Comparison of ENCODE assay signal across 12 cellular contexts in the genomic region with DNA sequence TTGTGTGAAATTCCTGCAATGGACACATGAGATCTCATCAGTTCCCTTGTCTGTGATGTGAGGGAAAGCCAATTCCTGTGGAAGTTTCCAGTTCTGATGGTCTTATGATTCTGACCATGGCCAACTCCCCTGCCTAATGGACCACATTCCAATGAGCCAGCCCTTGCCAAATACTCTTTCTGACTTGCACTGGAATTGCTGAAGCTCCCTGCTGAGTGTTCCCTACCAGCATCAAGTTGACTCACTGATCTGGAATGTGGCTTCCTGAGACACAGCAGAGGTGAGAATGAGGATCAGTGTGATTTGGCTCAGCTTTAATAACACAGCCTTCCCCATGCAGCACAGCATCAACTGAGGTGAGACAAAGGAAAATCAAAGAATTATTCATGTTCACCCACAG.
DNase-seq lines count a peak whose midpoint lies in the region; ATAC-seq, FAIRE-seq and TF ChIP-seq lines count a peak whose summit lies in the region.
"Had no signal": no experiment of that assay in that cellular context is flagged by ENCODE, and none has a peak within 500 bp of the region (broad histone marks: within the 10 kb centered on the region; RNA-seq: fewer than 3 reads in every experiment).

No MANE protein-coding gene starts in this region.

- ATAC-seq in upper lobe of left lung (ENCODE audit: low FRiP score in 2 of 2), result no peak
- no peak for ATAC-seq in activated naive CD4-positive, alpha-beta T cell treated with anti-CD3 and anti-CD28 coated beads, Interleukin-2, amount 50 U/mL, for 72 hours
- ATAC-seq: stimulated activated naive B cell treated with anti-CD40 and anti-IgM and Interleukin-4, amounts not matched to agents 10 μg/mL and 1 μg/mL and 100 μg/mL, for 72 hours had no signal

- no peak overlapping the region for H3K4me2 ChIP-seq in endothelial cell of umbilical vein (ENCODE audit: insufficient read depth, low read length)

- no peak overlapping the region for H3K9ac ChIP-seq in endothelial cell of umbilical vein (replicated peaks; ENCODE audit: extremely low read depth, insufficient read depth, low read length)

- peaks cover 13 to 33% of the 10 kb centered on the region in 2 donors for H3K9me3 Mint-ChIP-seq in activated naive CD4-positive, alpha-beta T cell treated with anti-CD3 and anti-CD28 coated beads, Interleukin-2, amount 50 U/mL, for 72 hours

- H4K20me1 ChIP-seq in endothelial cell of umbilical vein (replicated peaks; ENCODE audit: control insufficient read depth, extremely low read depth, insufficient read depth, low read length), result no peaks in the 10 kb centered on the region

- no peaks in the 10 kb centered on the region for H3K36me3 ChIP-seq in endothelial cell of umbilical vein (ENCODE audit: control insufficient read depth in 2 of 2, extremely low read depth in 1 of 2, insufficient read depth in 2 of 2, low read length in 2 of 2)
- H3K36me3 ChIP-seq in mesodermal cell (ENCODE audit: control insufficient read depth, insufficient read depth, low read length), result no peaks in the 10 kb centered on the region
- H3K36me3 ChIP-seq in upper lobe of left lung, result no peaks in the 10 kb centered on the region

- CTCF ChIA-PET in endothelial cell of umbilical vein (lab: Charles Lee), result interaction anchor here (0.8 to 6.6 kb wide), 21 partner anchors 10 to 359 kb away, joined by 3 to 83 read pairs (median 4); no protein-coding TSS in a partner anchor

- intact Hi-C loops in endothelial cell of umbilical vein (cut with micrococcal nuclease), result loop anchor here (1.0 to 5.0 kb wide), 4 partner anchors 93 to 358 kb away; no protein-coding TSS in a partner anchor

- no peak overlapping the region for H3K27ac ChIP-seq in endothelial cell of umbilical vein (ENCODE audit: insufficient read depth, low read depth, low read length)
- peak overlapping the region; percentile 36 for H3K27ac ChIP-seq in mesodermal cell (ENCODE audit: low read depth, low read length, severe bottlenecking)
- no peak overlapping the region for H3K27ac ChIP-seq in upper lobe of left lung

- no TSS peak for BruUV-seq in endothelial cell of umbilical vein (replicated peaks; lab: Mats Ljungman, UMichigan)

- TF ChIP-seq CTCF in endothelial cell of umbilical vein (IDR thresholded peaks at IDR 0.05; ENCODE audit: extremely low read depth in 1 of 2, insufficient read depth in 1 of 2, low read depth in 1 of 2, low read length in 2 of 2) (no peak), upper lobe of left lung (IDR thresholded peaks at IDR 0.05) (no peak)

- TF ChIP-seq EP300 in upper lobe of left lung (IDR thresholded peaks at IDR 0.05), result no peak

- FAIRE-seq in endothelial cell of umbilical vein (lab: Jason Lieb, UNC), result peak; percentile 77
- FAIRE-seq: G401.6, kidney had no signal

- POLR2A ChIA-PET in endothelial cell of umbilical vein (lab: Charles Lee), result no interaction called here

- H3K9me1 ChIP-seq in endothelial cell of umbilical vein (replicated peaks; ENCODE audit: control insufficient read depth, extremely low read depth, insufficient read depth, low read length), result no peaks in the 10 kb centered on the region

- no peak overlapping the region for H2AFZ ChIP-seq in endothelial cell of umbilical vein (ENCODE audit: low read depth, low read length)

- H3K27ac Mint-ChIP-seq in activated naive CD4-positive, alpha-beta T cell treated with anti-CD3 and anti-CD28 coated beads, Interleukin-2, amount 50 U/mL, for 72 hours, result no peak overlapping the region
- H3K27ac Mint-ChIP-seq: activated CD4-positive, alpha-beta memory T cell treated with anti-CD3 and anti-CD28 coated beads for 36 hours; stimulated activated naive B cell treated with anti-CD40 and anti-IgM and Interleukin-4, amounts not matched to agents 10 μg/mL and 1 μg/mL and 100 μg/mL, for 72 hours had no signal

- DNase-seq in G401 (ENCODE audit: low spot score) (peak; percentile 89), NCI-H69 (lab: John Stamatoyannopoulos, UW) (peak; percentile 10), endothelial cell of umbilical vein (ENCODE audit: low read depth, low spot score) (peak; percentile 57), upper lobe of left lung (no peak), putamen (ENCODE audit: low spot score) (no peak)
- DNase-seq in effector CD8-positive, alpha-beta T cell (lab: John Stamatoyannopoulos, UW), result no peak
- no peak for DNase-seq in activated naive CD4-positive, alpha-beta T cell treated with anti-CD3 and anti-CD28 coated beads, Interleukin-2, amount 50 U/mL, for 72 hours (ENCODE audit: low spot score in 2 of 2)
- DNase-seq: kidney; stimulated activated naive B cell treated with anti-CD40 and anti-IgM and Interleukin-4, amounts not matched to agents 10 μg/mL and 1 μg/mL and 100 μg/mL, for 72 hours had no signal

- no peaks in the 10 kb centered on the region for H3K79me2 ChIP-seq in endothelial cell of umbilical vein (ENCODE audit: control insufficient read depth, insufficient read depth, low read length)

- H3K27me3 ChIP-seq in endothelial cell of umbilical vein (ENCODE audit: control insufficient read depth in 2 of 2, insufficient read depth in 2 of 2, low read length in 2 of 2) (peaks cover 0 to 2% of the 10 kb centered on the region in 2 experiments), upper lobe of left lung (no peaks in the 10 kb centered on the region)

- TF ChIP-seq POLR2A in endothelial cell of umbilical vein (IDR thresholded peaks at IDR 0.05; ENCODE audit: low read depth, low read length) (no peak), upper lobe of left lung (IDR thresholded peaks at IDR 0.05) (no peak)

- H3K36me3 Mint-ChIP-seq in activated naive CD4-positive, alpha-beta T cell treated with anti-CD3 and anti-CD28 coated beads, Interleukin-2, amount 50 U/mL, for 72 hours, result peaks cover 42 to 58% of the 10 kb centered on the region in 2 donors

- in situ Hi-C loops in G401 (cut with HindIII; ENCODE audit: low sequenced_read_pairs), result no loop called here

- H3K4me3 ChIP-seq in endothelial cell of umbilical vein (replicated peaks in 1 of 3; ENCODE audit: insufficient read depth in 1 of 3, low read depth in 1 of 3, low read length in 3 of 3), result no peak overlapping the region
- H3K4me3 ChIP-seq in mesodermal cell (ENCODE audit: extremely low read depth, insufficient read depth, low read length, poor library complexity, severe bottlenecking), result no peak overlapping the region
- H3K4me3 ChIP-seq in upper lobe of left lung, result no peak overlapping the region

- no peaks in the 10 kb centered on the region for H3K9me3 ChIP-seq in endothelial cell of umbilical vein (replicated peaks; ENCODE audit: control insufficient read depth, insufficient read depth, low read length)
- H3K9me3 ChIP-seq in mesodermal cell (ENCODE audit: control insufficient read depth, low read length), result peaks cover 15% of the 10 kb centered on the region
- peaks cover 0 to 15% (median 8%) of the 10 kb centered on the region in 4 donors for H3K9me3 ChIP-seq in upper lobe of left lung

- H3K4me1 ChIP-seq in endothelial cell of umbilical vein (ENCODE audit: control insufficient read depth, extremely low read depth, insufficient read depth, low read length) (peaks cover 8% of the 10 kb centered on the region), mesodermal cell (ENCODE audit: control insufficient read depth, insufficient read depth, low read length, poor library complexity, severe bottlenecking) (peaks cover 10% of the 10 kb centered on the region), upper lobe of left lung (no peaks in the 10 kb centered on the region)

- dilution Hi-C loops in endothelial cell of umbilical vein (cut with MboI; ENCODE audit: extremely low pct_ligation_motif_present, low sequenced_read_pairs), result no loop called here

TF ChIP-seq in endothelial cell of umbilical vein, 7 proteins besides CTCF, POLR2A, EP300 and RAD21:
- TF ChIP-seq, protein P1, sequence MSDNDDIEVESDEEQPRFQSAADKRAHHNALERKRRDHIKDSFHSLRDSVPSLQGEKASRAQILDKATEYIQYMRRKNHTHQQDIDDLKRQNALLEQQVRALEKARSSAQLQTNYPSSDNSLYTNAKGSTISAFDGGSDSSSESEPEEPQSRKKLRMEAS (IDR thresholded peaks at IDR 0.05; ENCODE audit: insufficient read depth, insufficient read length), result no peak
- TF ChIP-seq FOS (IDR thresholded peaks at IDR 0.05; ENCODE audit: borderline replicate concordance, insufficient read depth, low read length), result peak; percentile 61

Comparison
In these comparisons a context has a peak if more than half of its experiments do, and no peak if none do; other contexts are left out.
1. DNase-seq: peak in G401 (single experiment), NCI-H69 (single experiment) and endothelial cell of umbilical vein (single experiment); none in upper lobe of left lung (0 of 2), effector CD8-positive, alpha-beta T cell (single experiment), activated naive CD4-positive, alpha-beta T cell treated with anti-CD3 and anti-CD28 coated beads, Interleukin-2, amount 50 U/mL, for 72 hours (0 of 2) and putamen (single experiment).